In genomic region chr1:53689736-53690401, GRCh38 we compare ENCODE assay signal across 28 cellular contexts. TPM values are rescaled to one million over a fixed set of nuclear protein-coding genes. Genes with fewer than 3 reads are reported as not detected.
"Had no signal": no experiment of that assay in that cellular context is flagged by ENCODE, and none has a peak within 500 bp of the region (broad histone marks: within the 10 kb centered on the region; RNA-seq: fewer than 3 reads in every experiment).

No MANE protein-coding gene starts in this region.

- H3K4me3 ChIP-seq: adrenal gland, body of pancreas, cardiac muscle cell, coronary artery, dorsolateral prefrontal cortex, right atrium auricular region, stomach, thyroid gland, upper lobe of left lung, vagina had no signal

- H3K27ac ChIP-seq: adrenal gland, body of pancreas, cardiac muscle cell, coronary artery, dorsolateral prefrontal cortex, right atrium auricular region, stomach, thyroid gland, upper lobe of left lung, vagina, VCaP had no signal

- H3K4me1 ChIP-seq: adrenal gland, right atrium auricular region, thyroid gland, vagina had no signal

- H3K36me3 ChIP-seq: adrenal gland, cardiac muscle cell, right atrium auricular region, stomach, thyroid gland, upper lobe of left lung, vagina had no signal

- H3K27me3 ChIP-seq: adrenal gland, cardiac muscle cell, thyroid gland, vagina had no signal

- DNase-seq: activated CD4-positive, alpha-beta T cell treated with anti-CD3 and anti-CD28 coated beads for 48 hours; activated CD4-positive, alpha-beta T cell treated with anti-CD3 and anti-CD28 coated beads, Interleukin-2, amount 50 U/mL, for 48 hours; activated CD8-positive, alpha-beta memory T cell treated with anti-CD3 and anti-CD28 coated beads for 24 hours; activated effector memory CD4-positive, alpha-beta T cell treated with Interleukin-2 at 50 U/mL for 16 hours; activated naive CD4-positive, alpha-beta T cell treated with anti-CD3 and anti-CD28 coated beads for 36 hours; activated naive CD8-positive, alpha-beta T cell treated with anti-CD3 and anti-CD28 coated beads for 36 hours; adrenal gland; aorta; body of pancreas; cerebellar nuclear complex; dorsolateral prefrontal cortex; effector memory CD4-positive, alpha-beta T cell; glutamatergic neuron; islet precursor cell; left ventricle myocardium superior; stimulated activated CD4-positive, alpha-beta T cell treated with anti-CD3 and anti-CD28 coated beads, Interleukin-15, amount 100 ng/mL, for 24 hours; stimulated activated CD4-positive, alpha-beta T cell treated with anti-CD3 and anti-CD28 coated beads, Interleukin-2, amount 100 ng/mL, for 24 hours; stimulated activated naive B cell treated with anti-CD40 and anti-IgM and Interleukin-4, amounts not matched to agents 10 μg/mL and 1 μg/mL and 100 μg/mL, for 72 hours; stomach; thyroid gland; upper lobe of left lung had no signal

- H3K9me3 ChIP-seq: adrenal gland, body of pancreas, right atrium auricular region, stomach, thyroid gland, upper lobe of left lung, vagina had no signal

RNA-seq across cellular contexts. Expression of gene GLIS1, which starts 49.1 kb away (rescaled TPM):
- total RNA-seq: activated naive CD4-positive, alpha-beta T cell treated with anti-CD3 and anti-CD28 coated beads for 36 hours; left ventricle myocardium superior; lung microvascular endothelial cell; pulmonary artery endothelial cell had no signal
